1 cellular context compared by ENCODE assay signal in the genomic region with DNA sequence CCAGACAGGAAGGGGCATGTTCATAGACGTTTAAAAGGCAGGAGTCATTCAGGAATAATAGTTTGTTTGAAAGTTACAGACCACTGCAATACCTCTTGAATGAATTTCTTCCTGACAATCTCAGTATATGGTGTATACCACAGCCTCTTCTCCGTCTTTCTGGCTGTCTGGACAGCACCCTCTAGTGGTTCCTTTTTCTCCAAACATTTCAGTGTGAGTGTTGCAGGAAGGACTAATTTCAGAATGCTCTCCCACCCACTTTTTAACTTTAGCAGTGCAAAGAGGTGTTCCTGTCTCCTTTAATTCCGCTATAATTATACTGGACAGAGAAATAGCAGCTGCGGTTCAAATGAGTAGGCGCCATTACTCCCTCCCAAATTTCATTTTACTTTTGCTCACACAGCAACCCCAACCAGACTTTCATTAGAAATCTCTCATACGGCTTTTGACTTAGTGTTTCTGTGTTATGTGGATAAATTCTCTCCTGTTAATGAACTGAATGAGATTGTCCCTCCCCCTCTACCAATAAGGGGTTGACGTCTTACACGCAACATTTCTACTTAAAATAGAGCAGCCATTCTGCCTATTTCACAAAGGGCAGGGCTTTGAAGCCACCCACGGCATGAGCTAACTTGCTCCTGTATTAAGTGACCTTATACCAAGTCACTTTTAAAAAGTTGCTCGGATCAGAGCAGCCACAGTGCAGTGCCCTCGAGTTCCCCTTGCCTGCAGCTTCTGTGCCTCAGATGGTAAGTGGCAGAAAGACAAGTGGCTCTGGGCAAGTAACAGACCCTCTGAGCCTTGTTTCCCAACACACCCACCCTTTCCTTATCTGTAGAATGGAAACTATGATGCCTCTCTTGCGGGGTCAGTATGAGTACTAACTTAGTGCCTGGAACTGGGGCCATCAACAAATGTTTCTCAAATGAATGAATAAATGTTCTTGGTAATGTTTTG.
TF ChIP-seq lines count a peak whose summit lies in the region.

No MANE protein-coding gene starts in this region.

TF ChIP-seq in GM23338, 12 proteins besides CTCF, POLR2A, EP300 and RAD21 (continued from another document):
- TF ChIP-seq, protein P1, sequence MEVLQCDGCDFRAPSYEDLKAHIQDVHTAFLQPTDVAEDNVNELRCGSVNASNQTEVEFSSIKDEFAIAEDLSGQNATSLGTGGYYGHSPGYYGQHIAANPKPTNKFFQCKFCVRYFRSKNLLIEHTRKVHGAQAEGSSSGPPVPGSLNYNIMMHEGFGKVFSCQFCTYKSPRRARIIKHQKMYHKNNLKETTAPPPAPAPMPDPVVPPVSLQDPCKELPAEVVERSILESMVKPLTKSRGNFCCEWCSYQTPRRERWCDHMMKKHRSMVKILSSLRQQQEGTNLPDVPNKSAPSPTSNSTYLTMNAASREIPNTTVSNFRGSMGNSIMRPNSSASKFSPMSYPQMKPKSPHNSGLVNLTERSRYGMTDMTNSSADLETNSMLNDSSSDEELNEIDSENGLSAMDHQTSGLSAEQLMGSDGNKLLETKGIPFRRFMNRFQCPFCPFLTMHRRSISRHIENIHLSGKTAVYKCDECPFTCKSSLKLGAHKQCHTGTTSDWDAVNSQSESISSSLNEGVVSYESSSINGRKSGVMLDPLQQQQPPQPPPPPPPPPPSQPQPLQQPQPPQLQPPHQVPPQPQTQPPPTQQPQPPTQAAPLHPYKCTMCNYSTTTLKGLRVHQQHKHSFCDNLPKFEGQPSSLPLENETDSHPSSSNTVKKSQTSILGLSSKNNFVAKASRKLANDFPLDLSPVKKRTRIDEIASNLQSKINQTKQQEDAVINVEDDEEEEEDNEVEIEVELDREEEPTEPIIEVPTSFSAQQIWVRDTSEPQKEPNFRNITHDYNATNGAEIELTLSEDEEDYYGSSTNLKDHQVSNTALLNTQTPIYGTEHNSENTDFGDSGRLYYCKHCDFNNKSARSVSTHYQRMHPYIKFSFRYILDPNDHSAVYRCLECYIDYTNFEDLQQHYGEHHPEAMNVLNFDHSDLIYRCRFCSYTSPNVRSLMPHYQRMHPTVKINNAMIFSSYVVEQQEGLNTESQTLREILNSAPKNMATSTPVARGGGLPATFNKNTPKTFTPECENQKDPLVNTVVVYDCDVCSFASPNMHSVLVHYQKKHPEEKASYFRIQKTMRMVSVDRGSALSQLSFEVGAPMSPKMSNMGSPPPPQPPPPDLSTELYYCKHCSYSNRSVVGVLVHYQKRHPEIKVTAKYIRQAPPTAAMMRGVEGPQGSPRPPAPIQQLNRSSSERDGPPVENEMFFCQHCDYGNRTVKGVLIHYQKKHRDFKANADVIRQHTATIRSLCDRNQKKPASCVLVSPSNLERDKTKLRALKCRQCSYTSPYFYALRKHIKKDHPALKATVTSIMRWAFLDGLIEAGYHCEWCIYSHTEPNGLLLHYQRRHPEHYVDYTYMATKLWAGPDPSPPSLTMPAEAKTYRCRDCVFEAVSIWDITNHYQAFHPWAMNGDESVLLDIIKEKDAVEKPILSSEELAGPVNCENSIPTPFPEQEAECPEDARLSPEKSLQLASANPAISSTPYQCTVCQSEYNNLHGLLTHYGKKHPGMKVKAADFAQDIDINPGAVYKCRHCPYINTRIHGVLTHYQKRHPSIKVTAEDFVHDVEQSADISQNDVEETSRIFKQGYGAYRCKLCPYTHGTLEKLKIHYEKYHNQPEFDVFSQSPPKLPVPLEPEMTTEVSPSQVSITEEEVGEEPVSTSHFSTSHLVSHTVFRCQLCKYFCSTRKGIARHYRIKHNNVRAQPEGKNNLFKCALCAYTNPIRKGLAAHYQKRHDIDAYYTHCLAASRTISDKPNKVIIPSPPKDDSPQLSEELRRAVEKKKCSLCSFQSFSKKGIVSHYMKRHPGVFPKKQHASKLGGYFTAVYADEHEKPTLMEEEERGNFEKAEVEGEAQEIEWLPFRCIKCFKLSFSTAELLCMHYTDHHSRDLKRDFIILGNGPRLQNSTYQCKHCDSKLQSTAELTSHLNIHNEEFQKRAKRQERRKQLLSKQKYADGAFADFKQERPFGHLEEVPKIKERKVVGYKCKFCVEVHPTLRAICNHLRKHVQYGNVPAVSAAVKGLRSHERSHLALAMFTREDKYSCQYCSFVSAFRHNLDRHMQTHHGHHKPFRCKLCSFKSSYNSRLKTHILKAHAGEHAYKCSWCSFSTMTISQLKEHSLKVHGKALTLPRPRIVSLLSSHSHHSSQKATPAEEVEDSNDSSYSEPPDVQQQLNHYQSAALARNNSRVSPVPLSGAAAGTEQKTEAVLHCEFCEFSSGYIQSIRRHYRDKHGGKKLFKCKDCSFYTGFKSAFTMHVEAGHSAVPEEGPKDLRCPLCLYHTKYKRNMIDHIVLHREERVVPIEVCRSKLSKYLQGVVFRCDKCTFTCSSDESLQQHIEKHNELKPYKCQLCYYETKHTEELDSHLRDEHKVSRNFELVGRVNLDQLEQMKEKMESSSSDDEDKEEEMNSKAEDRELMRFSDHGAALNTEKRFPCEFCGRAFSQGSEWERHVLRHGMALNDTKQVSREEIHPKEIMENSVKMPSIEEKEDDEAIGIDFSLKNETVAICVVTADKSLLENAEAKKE (CRISPR knock-in tag; IDR thresholded peaks at IDR 0.05), result no peak
